10 cellular contexts compared by ENCODE assay signal in genomic region chr6:159953091-159953581, GRCh38. TPM values are rescaled to one million over a fixed set of nuclear protein-coding genes. Genes with fewer than 3 reads are reported as not detected.
DNase-seq lines count a peak whose midpoint lies in the region; TF ChIP-seq lines count a peak whose summit lies in the region.
"Had no signal": no experiment of that assay in that cellular context is flagged by ENCODE, and none has a peak within 500 bp of the region (broad histone marks: within the 10 kb centered on the region; RNA-seq: fewer than 3 reads in every experiment).

No MANE protein-coding gene starts in this region.

- no peak overlapping the region for H3K9ac ChIP-seq in SK-N-SH

- 70% methylated on average over 5 of the region's 8 CpGs for WGBS in SK-N-SH (ENCODE audit: low lambda C conversion rate)

- H3F3A ChIP-seq in SK-N-SH (replicated peaks; ENCODE audit: insufficient read depth) = no peaks in the 10 kb centered on the region

- H3K27me3 Mint-ChIP-seq in CD14-positive monocyte (ENCODE audit: low read depth in 3 of 3) = peaks cover 0 to 5% (median 4%) of the 10 kb centered on the region in 3 donors

- CTCF ChIA-PET in SK-N-SH (lab: Yijun Ruan, JAX) = no interaction called here

- H3K9me2 ChIP-seq in SK-N-SH = no peaks in the 10 kb centered on the region

- H3K4me3 Mint-ChIP-seq in CD14-positive monocyte = peak overlapping the region; percentile 54 to 83
- H3K4me3 Mint-ChIP-seq: activated B cell treated with CpG ODN at 0.5 μM for 24 hours had no signal

- H3K36me3 Mint-ChIP-seq in CD14-positive monocyte = no peaks in the 10 kb centered on the region

- intact Hi-C loops in CD14-positive monocyte (cut with micrococcal nuclease) = loop anchor here in 1 of 2 donors (5.0 kb wide), 1 partner anchor 34 kb away; no protein-coding TSS in a partner anchor

- peaks cover 0 to 10% (median 8%) of the 10 kb centered on the region in 7 donors for H3K9me3 Mint-ChIP-seq in CD14-positive monocyte
- H3K9me3 Mint-ChIP-seq: activated B cell treated with CpG ODN at 0.5 μM for 24 hours had no signal

- no peaks in the 10 kb centered on the region for H3K9me3 ChIP-seq in SK-N-SH

- TF ChIP-seq CTCF in CD14-positive monocyte (IDR thresholded peaks at IDR 0.05) (no peak), foreskin fibroblast (IDR thresholded peaks at IDR 0.05; ENCODE audit: low read depth, low read length) (no peak), SK-N-SH (IDR thresholded peaks at IDR 0.05) (no peak)

- H2AFZ ChIP-seq in SK-N-SH (ENCODE audit: low read depth) = no peak overlapping the region

- H3K27me3 ChIP-seq in SK-N-SH (ENCODE audit: insufficient read depth) = peaks cover 4% of the 10 kb centered on the region; the same call in 1 of the 2 replicates

- TF ChIP-seq EP300 in SK-N-SH (IDR thresholded peaks at IDR 0.05; ENCODE audit: borderline replicate concordance in 1 of 2, low read depth in 1 of 2, low read length in 1 of 2) = no peak

- no peaks in the 10 kb centered on the region for H3K36me3 ChIP-seq in SK-N-SH (replicated peaks in 1 of 2; ENCODE audit: control insufficient read depth in 1 of 2, insufficient read depth in 2 of 2, low read length in 1 of 2)

- POLR2A ChIA-PET in SK-N-SH (lab: Yijun Ruan, JAX) = interaction anchor here (0.6 kb wide), 1 partner anchor 138 kb away, joined by 3 read pairs; no protein-coding TSS in a partner anchor

- H3K4me2 ChIP-seq in SK-N-SH = no peak overlapping the region

- H3K27ac ChIP-seq in SK-N-SH (ENCODE audit: low read depth in 2 of 2, low read length in 1 of 2) = no peak overlapping the region

- no peaks in the 10 kb centered on the region for H3K79me2 ChIP-seq in SK-N-SH (ENCODE audit: insufficient read depth)

- peak overlapping the region; percentile 95 to 100 (median 99) for H3K27ac Mint-ChIP-seq in CD14-positive monocyte
- H3K27ac Mint-ChIP-seq: activated B cell treated with CpG ODN at 0.5 μM for 24 hours had no signal

- H3K4me3 ChIP-seq in foreskin fibroblast (ENCODE audit: low read depth in 1 of 2, low read length in 2 of 2) = no peak overlapping the region
- H3K4me3 ChIP-seq in SK-N-SH (ENCODE audit: low read depth in 2 of 2, low read length in 1 of 2) = no peak overlapping the region

- DNase-seq in CD14-positive monocyte (ENCODE audit: low spot score) (peak; percentile 72), RPMI7951 (ENCODE audit: low read depth) (peak; percentile 36), foreskin fibroblast (peak; percentile 61 to 75), pons (ENCODE audit: low spot score) (peak; percentile 54), NAMALWA (ENCODE audit: low spot score) (no peak), DMS114 treated with DMSO at 0.1 percent for 48 hours (lab: John Stamatoyannopoulos, UW; ENCODE audit: unreplicated experiment) (no peak), SK-N-SH (no peak)
- DNase-seq in stimulated activated CD4-positive, alpha-beta T cell treated with anti-CD3 and anti-CD28 coated beads, Interleukin-2, amount 100 ng/mL, for 48 hours = no peak
- DNase-seq: activated B cell treated with CpG ODN at 0.5 μM for 24 hours; activated naive CD4-positive, alpha-beta T cell treated with Interleukin-2 at 50 U/mL for 16 hours had no signal

- no peaks in the 10 kb centered on the region; a peak in 2 of 4 replicates for H3K4me1 ChIP-seq in SK-N-SH (ENCODE audit: control insufficient read depth in 1 of 2, insufficient read depth in 2 of 2, low read depth in 1 of 2, low read length in 1 of 2)

- TF ChIP-seq RAD21 in SK-N-SH (IDR thresholded peaks at IDR 0.05; ENCODE audit: low read length) = no peak

- peaks cover 57% of the 10 kb centered on the region for H3K4me1 Mint-ChIP-seq in CD14-positive monocyte
- H3K4me1 Mint-ChIP-seq: activated B cell treated with CpG ODN at 0.5 μM for 24 hours had no signal

- no peaks in the 10 kb centered on the region for H4K20me1 ChIP-seq in SK-N-SH (ENCODE audit: insufficient read depth)

TF ChIP-seq in SK-N-SH, 30 proteins besides CTCF, POLR2A, EP300 and RAD21:
- TF ChIP-seq CHD2 (IDR thresholded peaks at IDR 0.05; ENCODE audit: low read length, partially characterized antibody) = no peak
- no peak for TF ChIP-seq JUND (IDR thresholded peaks at IDR 0.05)
- TF ChIP-seq, protein P1, sequence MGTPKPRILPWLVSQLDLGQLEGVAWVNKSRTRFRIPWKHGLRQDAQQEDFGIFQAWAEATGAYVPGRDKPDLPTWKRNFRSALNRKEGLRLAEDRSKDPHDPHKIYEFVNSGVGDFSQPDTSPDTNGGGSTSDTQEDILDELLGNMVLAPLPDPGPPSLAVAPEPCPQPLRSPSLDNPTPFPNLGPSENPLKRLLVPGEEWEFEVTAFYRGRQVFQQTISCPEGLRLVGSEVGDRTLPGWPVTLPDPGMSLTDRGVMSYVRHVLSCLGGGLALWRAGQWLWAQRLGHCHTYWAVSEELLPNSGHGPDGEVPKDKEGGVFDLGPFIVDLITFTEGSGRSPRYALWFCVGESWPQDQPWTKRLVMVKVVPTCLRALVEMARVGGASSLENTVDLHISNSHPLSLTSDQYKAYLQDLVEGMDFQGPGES (IDR thresholded peaks at IDR 0.05; ENCODE audit: low read depth, low read length) = no peak
- no peak for TF ChIP-seq MXI1 (IDR thresholded peaks at IDR 0.05; ENCODE audit: low read depth, low read length)
- TF ChIP-seq, protein P2, sequence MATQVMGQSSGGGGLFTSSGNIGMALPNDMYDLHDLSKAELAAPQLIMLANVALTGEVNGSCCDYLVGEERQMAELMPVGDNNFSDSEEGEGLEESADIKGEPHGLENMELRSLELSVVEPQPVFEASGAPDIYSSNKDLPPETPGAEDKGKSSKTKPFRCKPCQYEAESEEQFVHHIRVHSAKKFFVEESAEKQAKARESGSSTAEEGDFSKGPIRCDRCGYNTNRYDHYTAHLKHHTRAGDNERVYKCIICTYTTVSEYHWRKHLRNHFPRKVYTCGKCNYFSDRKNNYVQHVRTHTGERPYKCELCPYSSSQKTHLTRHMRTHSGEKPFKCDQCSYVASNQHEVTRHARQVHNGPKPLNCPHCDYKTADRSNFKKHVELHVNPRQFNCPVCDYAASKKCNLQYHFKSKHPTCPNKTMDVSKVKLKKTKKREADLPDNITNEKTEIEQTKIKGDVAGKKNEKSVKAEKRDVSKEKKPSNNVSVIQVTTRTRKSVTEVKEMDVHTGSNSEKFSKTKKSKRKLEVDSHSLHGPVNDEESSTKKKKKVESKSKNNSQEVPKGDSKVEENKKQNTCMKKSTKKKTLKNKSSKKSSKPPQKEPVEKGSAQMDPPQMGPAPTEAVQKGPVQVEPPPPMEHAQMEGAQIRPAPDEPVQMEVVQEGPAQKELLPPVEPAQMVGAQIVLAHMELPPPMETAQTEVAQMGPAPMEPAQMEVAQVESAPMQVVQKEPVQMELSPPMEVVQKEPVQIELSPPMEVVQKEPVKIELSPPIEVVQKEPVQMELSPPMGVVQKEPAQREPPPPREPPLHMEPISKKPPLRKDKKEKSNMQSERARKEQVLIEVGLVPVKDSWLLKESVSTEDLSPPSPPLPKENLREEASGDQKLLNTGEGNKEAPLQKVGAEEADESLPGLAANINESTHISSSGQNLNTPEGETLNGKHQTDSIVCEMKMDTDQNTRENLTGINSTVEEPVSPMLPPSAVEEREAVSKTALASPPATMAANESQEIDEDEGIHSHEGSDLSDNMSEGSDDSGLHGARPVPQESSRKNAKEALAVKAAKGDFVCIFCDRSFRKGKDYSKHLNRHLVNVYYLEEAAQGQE (IDR thresholded peaks at IDR 0.05; ENCODE audit: low read depth, low read length) = no peak
- no peak for TF ChIP-seq FOXJ3 (CRISPR knock-in tag; IDR thresholded peaks at IDR 0.05)
- TF ChIP-seq SMC3 (IDR thresholded peaks at IDR 0.05; ENCODE audit: low read depth, low read length) = no peak
- TF ChIP-seq RFX5 (IDR thresholded peaks at IDR 0.05; ENCODE audit: low read length) = no peak
- TF ChIP-seq MAX (IDR thresholded peaks at IDR 0.05; ENCODE audit: low read depth) = no peak

RNA-seq across cellular contexts. Expression of gene IGF2R, which starts 15.7 kb away (rescaled TPM):
- 1 to 10 TPM; 6.9 to 8.2 TPM for polyA plus RNA-seq in CD14-positive monocyte
- 32.4 and 36.2 TPM in 2 replicates for total RNA-seq in RPMI7951 (2014; rRNA removed; shearing (Covaris generic))
- 25.7 and 45.0 TPM in 2 replicates for polyA plus RNA-seq in SK-N-SH (2012; rRNA removed)
- polyA plus RNA-seq in SK-N-SH (2012; cell fraction: cytosol; rRNA removed) = 34.7 and 43.1 TPM in 2 replicates
- 52.3 and 71.0 TPM in 2 replicates for polyA plus RNA-seq in SK-N-SH (2012; cell fraction: nucleus; rRNA removed)

Comparison
In these comparisons a context has a peak if more than half of its experiments do, and no peak if none do; other contexts are left out.
1. DNase-seq: peak in CD14-positive monocyte (single experiment), RPMI7951 (single experiment), foreskin fibroblast (2 of 2) and pons (single experiment); none in NAMALWA (single experiment), DMS114 treated with DMSO at 0.1 percent for 48 hours (single experiment), SK-N-SH (single experiment) and stimulated activated CD4-positive, alpha-beta T cell treated with anti-CD3 and anti-CD28 coated beads, Interleukin-2, amount 100 ng/mL, for 48 hours (0 of 2).